ENCODE assay signal across 1 cellular context in the genomic region with DNA sequence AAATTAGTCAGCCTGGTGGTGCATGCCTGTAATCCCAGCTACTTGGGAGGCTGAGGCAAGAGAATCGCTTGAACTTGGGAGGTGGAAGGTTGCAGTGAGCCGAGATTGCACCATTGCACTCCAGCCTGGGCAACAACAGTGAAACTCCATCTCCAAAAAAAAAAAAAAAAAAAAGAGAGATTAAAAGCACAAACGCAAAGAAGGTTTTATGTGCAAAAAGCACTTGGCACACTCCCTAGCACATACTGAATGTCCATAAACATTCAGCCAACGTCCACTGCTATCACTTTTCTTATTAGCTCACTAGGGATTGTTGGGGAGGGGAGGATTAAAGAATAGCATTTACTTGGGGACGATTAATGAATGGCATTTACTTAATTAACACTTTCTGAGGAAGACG.
A peak's percentile ranks its signal among the peaks of the same experiment; 100 is the strongest.
TF ChIP-seq lines count a peak whose summit lies in the region.

No MANE protein-coding gene starts in this region.

TF ChIP-seq in HepG2, 621 proteins besides CTCF, POLR2A, EP300 and RAD21:
- TF ChIP-seq ZFX (CRISPR knock-in tag; IDR thresholded peaks at IDR 0.05; ENCODE audit: low read depth), result peak; percentile 17; the same call in 1 of the 2 replicates
